Comparison of ENCODE assay signal across 9 cellular contexts in the genomic region with DNA sequence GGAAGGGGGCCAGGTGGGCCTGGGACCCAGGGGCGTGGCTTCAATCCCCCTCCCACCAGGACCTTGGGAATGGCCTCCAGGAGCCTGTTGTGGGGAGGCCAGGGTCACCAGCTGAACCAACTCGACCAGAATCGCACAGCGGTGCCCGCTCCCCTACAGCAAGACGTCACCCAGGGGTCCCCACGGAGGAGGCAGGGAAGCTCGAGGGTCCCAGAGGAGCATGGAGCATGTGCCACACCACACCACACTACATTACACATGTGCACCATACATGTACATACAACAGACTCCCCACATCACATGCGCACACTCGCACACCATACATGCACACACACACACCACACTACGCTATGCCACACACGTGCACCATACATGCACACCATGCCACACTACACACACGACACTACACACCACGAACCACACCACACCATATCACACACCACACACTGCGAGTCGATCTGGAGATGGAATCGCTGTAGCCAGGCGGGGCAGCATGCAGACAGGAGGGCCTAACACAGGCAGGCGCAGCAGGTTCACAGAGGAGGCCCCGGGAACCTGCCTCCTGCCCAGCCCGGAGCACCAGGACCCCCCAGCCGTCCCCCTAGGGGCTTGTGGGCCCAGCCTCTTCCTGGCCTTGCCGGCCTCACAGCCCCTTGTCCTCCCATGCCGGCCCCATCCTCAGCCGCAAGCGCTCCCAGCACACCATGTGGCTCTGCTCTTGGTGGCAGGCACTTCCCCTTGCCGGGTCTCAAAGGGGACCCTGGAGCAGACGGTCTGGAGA. TPM values are rescaled to one million over a fixed set of nuclear protein-coding genes. Genes with fewer than 3 reads are reported as not detected.
A peak's percentile ranks its signal among the peaks of the same experiment; 100 is the strongest.
DNase-seq lines count a peak whose midpoint lies in the region; ATAC-seq and TF ChIP-seq lines count a peak whose summit lies in the region.
"Had no signal": no experiment of that assay in that cellular context is flagged by ENCODE, and none has a peak within 500 bp of the region (broad histone marks: within the 10 kb centered on the region; RNA-seq: fewer than 3 reads in every experiment).

No MANE protein-coding gene starts in this region.

- no peak for TF ChIP-seq EP300 in gastroesophageal sphincter (IDR thresholded peaks at IDR 0.05)

- ATAC-seq in GM19397 (IDR thresholded peaks at IDR 0.05; ENCODE audit: unreplicated experiment) (peak; percentile 19), gastroesophageal sphincter (no peak)

- H3K27me3 ChIP-seq in HL-60 (ENCODE audit: insufficient read depth, poor library complexity, severe bottlenecking) (no peaks in the 10 kb centered on the region), gastroesophageal sphincter (peaks cover 39% of the 10 kb centered on the region), prostate gland (replicated peaks; ENCODE audit: insufficient read depth) (no peaks in the 10 kb centered on the region)
- no peaks in the 10 kb centered on the region for H3K27me3 ChIP-seq in effector memory CD4-positive, alpha-beta T cell (replicated peaks; ENCODE audit: control insufficient read depth, insufficient read depth, low read length, poor library complexity, severe bottlenecking)

- H3K9me3 ChIP-seq in effector memory CD4-positive, alpha-beta T cell (ENCODE audit: control insufficient read depth, low read length), result no peaks in the 10 kb centered on the region
- H3K9me3 ChIP-seq in gastroesophageal sphincter, result no peaks in the 10 kb centered on the region
- H3K9me3 ChIP-seq in prostate gland, result no peaks in the 10 kb centered on the region

- 80 to 86% methylated on average over 1 to 5 of the region's 28 CpGs for WGBS in gastroesophageal sphincter (ENCODE audit: low coverage in 1 of 2), 2 donors
- 75% methylated on average over 26 of the region's 28 CpGs for WGBS in prostate gland

- DNase-seq in HL-60 (ENCODE audit: low read depth in 1 of 2, low spot score in 1 of 2) (peak in 1 of 2 experiments; percentile 42), prostate gland (ENCODE audit: low spot score) (no peak), iPS-NIHi7 (ENCODE audit: extremely low spot score) (no peak)
- no peak for DNase-seq in effector memory CD4-positive, alpha-beta T cell
- DNase-seq in stimulated activated CD8-positive, alpha-beta memory T cell treated with anti-CD3 and anti-CD28 coated beads, Interleukin-4, amount 100 ng/mL, for 48 hours, result peak; percentile 40
- no peak for DNase-seq in stimulated activated naive CD4-positive, alpha-beta T cell treated with Interleukin-2 at 50 U/mL for 16 hours (lab: John Stamatoyannopoulos, UW)
- DNase-seq: activated gamma-delta T cell had no signal

- intact Hi-C loops in prostate gland (cut with DNase I), result no loop called here

- H3K4me3 ChIP-seq in HL-60 (replicated peaks; ENCODE audit: insufficient read depth, low read length) (peak overlapping the region; percentile 81), gastroesophageal sphincter (peak overlapping the region in 1 of 2 donors; percentile 43), prostate gland (peak overlapping the region in 1 of 2 donors; percentile 9)
- peak overlapping the region; percentile 87 for H3K4me3 ChIP-seq in effector memory CD4-positive, alpha-beta T cell (ENCODE audit: insufficient read depth, low read depth, low read length, poor library complexity, severe bottlenecking)

- H3K27ac ChIP-seq in HL-60 (replicated peaks) (peak overlapping the region; percentile 89), gastroesophageal sphincter (peak overlapping the region in 1 of 4 donors; percentile 37), prostate gland (no peak overlapping the region)
- peak overlapping the region; percentile 74 for H3K27ac ChIP-seq in effector memory CD4-positive, alpha-beta T cell (ENCODE audit: insufficient read depth, low read length, poor library complexity, severe bottlenecking)

- H3K36me3 ChIP-seq in effector memory CD4-positive, alpha-beta T cell (ENCODE audit: control insufficient read depth, insufficient read depth, low read length), result peaks cover 5% of the 10 kb centered on the region
- H3K36me3 ChIP-seq in gastroesophageal sphincter (no peaks in the 10 kb centered on the region), prostate gland (no peaks in the 10 kb centered on the region)

- TF ChIP-seq CTCF in HL-60 (IDR thresholded peaks at IDR 0.05; ENCODE audit: insufficient read depth, low read length) (no peak), gastroesophageal sphincter (IDR thresholded peaks at IDR 0.05) (no peak), prostate gland (IDR thresholded peaks at IDR 0.05) (no peak)

- peaks cover 50% of the 10 kb centered on the region for H3K4me1 ChIP-seq in effector memory CD4-positive, alpha-beta T cell (ENCODE audit: control insufficient read depth, insufficient read depth, low read length, poor library complexity, severe bottlenecking)
- H3K4me1 ChIP-seq in gastroesophageal sphincter (no peaks in the 10 kb centered on the region), prostate gland (replicated peaks) (no peaks in the 10 kb centered on the region)

- TF ChIP-seq POLR2A in gastroesophageal sphincter (IDR thresholded peaks at IDR 0.05) (no peak), prostate gland (IDR thresholded peaks at IDR 0.05) (no peak)

RNA-seq across cellular contexts. Expression of gene ITGB2, which starts 0.6 kb away (rescaled TPM):
- total RNA-seq in gastroesophageal sphincter, result 100 to 1,000 TPM in 1 of 4 donors, 10 to 100 TPM in 3; 10.4 to 112 (median 41.4) TPM
- 10 to 100 TPM; 23.1 to 56.1 TPM for total RNA-seq in prostate gland

RNA-seq across cellular contexts. Expression of gene SLX9, which starts 19.7 kb away (rescaled TPM):
- total RNA-seq in gastroesophageal sphincter (10 to 100 TPM; 15.7 to 53.9 (median 36.4) TPM), prostate gland (10 to 100 TPM; 21.4 to 24.8 TPM)

RNA-seq across cellular contexts. Expression of gene PTTG1IP, which starts 46.6 kb away (rescaled TPM):
- total RNA-seq in gastroesophageal sphincter (100 to 1,000 TPM; 217 to 419 (median 313) TPM), prostate gland (100 to 1,000 TPM; 216 to 244 TPM)

Comparison
In these comparisons a context has a peak if more than half of its experiments do, and no peak if none do; other contexts are left out.
1. H3K27ac ChIP-seq: peak in HL-60 (single experiment) and effector memory CD4-positive, alpha-beta T cell (single experiment); none in prostate gland (0 of 2).